3 cellular contexts compared by ENCODE assay signal in genomic region chr17:40510328-40510648, GRCh38.
TF ChIP-seq lines count a peak whose summit lies in the region.

No MANE protein-coding gene starts in this region.

TF ChIP-seq in A549, 52 proteins besides CTCF, POLR2A, EP300 and RAD21 (continued from another document and continues in another):
- TF ChIP-seq TP53 (CRISPR knock-in tag; IDR thresholded peaks at IDR 0.05): no peak
- no peak for TF ChIP-seq HEYL (CRISPR knock-in tag; IDR thresholded peaks at IDR 0.05)
- TF ChIP-seq RFX5 (IDR thresholded peaks at IDR 0.05): no peak
- peak; percentile 79; the same call in 1 of the 2 replicates for TF ChIP-seq FOXS1 (CRISPR knock-in tag; IDR thresholded peaks at IDR 0.05)
- no peak for TF ChIP-seq EHMT2 (IDR thresholded peaks at IDR 0.05; ENCODE audit: low read depth)
- TF ChIP-seq SREBF2 (IDR thresholded peaks at IDR 0.05): no peak
- TF ChIP-seq HDAC2 (IDR thresholded peaks at IDR 0.05): no peak
- TF ChIP-seq ZC3H11A (IDR thresholded peaks at IDR 0.05): no peak
- TF ChIP-seq JUNB (IDR thresholded peaks at IDR 0.05): peak; percentile 88
- 0 out of 2 replicates have a peak, but pooled peaks have one; percentile 28 for TF ChIP-seq EHF (CRISPR knock-in tag; IDR thresholded peaks at IDR 0.05)
- no peak for TF ChIP-seq ZSCAN20 (CRISPR knock-in tag; IDR thresholded peaks at IDR 0.05)
- no peak for TF ChIP-seq RARB (CRISPR knock-in tag; IDR thresholded peaks at IDR 0.05)
- TF ChIP-seq HOXB5 (CRISPR knock-in tag; IDR thresholded peaks at IDR 0.05): peak; percentile 62; the same call in 1 of the 2 replicates
- peak; percentile 82; the same call in 1 of the 2 replicates for TF ChIP-seq E2F6 (IDR thresholded peaks at IDR 0.05; ENCODE audit: borderline replicate concordance, low read depth)
- TF ChIP-seq GATA3 (IDR thresholded peaks at IDR 0.05; ENCODE audit: borderline replicate concordance): peak; percentile 96
- TF ChIP-seq ELK1 (IDR thresholded peaks at IDR 0.05; ENCODE audit: low read depth, low read length): no peak
- no peak for TF ChIP-seq ZFP36 (IDR thresholded peaks at IDR 0.05; ENCODE audit: borderline replicate concordance, partially characterized antibody)
- TF ChIP-seq CBX2 (IDR thresholded peaks at IDR 0.05; ENCODE audit: borderline replicate concordance, low read depth): no peak
- no peak for TF ChIP-seq MAFK (IDR thresholded peaks at IDR 0.05; ENCODE audit: partially characterized antibody)
- no peak for TF ChIP-seq HMGXB4 (CRISPR knock-in tag; IDR thresholded peaks at IDR 0.05; ENCODE audit: borderline replicate concordance)
- no peak for TF ChIP-seq HES2 (IDR thresholded peaks at IDR 0.05)
- 0 out of 2 replicates have a peak, but pooled peaks have one; percentile 36 for TF ChIP-seq BHLHE40 (IDR thresholded peaks at IDR 0.05; ENCODE audit: low read depth, low read length)
- TF ChIP-seq FOSB (CRISPR knock-in tag; IDR thresholded peaks at IDR 0.05): no peak
- no peak for TF ChIP-seq CHD2 (IDR thresholded peaks at IDR 0.05; ENCODE audit: low read length, partially characterized antibody)
- TF ChIP-seq FOSL2 (IDR thresholded peaks at IDR 0.05): peak; percentile 91
- TF ChIP-seq FOSL2 (CRISPR knock-in tag; IDR thresholded peaks at IDR 0.05): peak; percentile 98
- TF ChIP-seq CBX8 (IDR thresholded peaks at IDR 0.05): no peak

TF ChIP-seq in Ishikawa, 13 proteins besides CTCF, POLR2A, EP300 and RAD21:
- TF ChIP-seq ZBTB7A (IDR thresholded peaks at IDR 0.05; ENCODE audit: low read depth): peak; percentile 78; the same call in 1 of the 2 replicates
- peak; percentile 93 for TF ChIP-seq MAX (IDR thresholded peaks at IDR 0.05)
- TF ChIP-seq FOXM1 (IDR thresholded peaks at IDR 0.05; ENCODE audit: borderline replicate concordance, low read depth): peak; percentile 88
- no peak for TF ChIP-seq CREB1 (IDR thresholded peaks at IDR 0.05; ENCODE audit: low read depth)
- TF ChIP-seq CEBPB (IDR thresholded peaks at IDR 0.05): peak; percentile 52; the same call in 1 of the 2 replicates
- TF ChIP-seq REST (IDR thresholded peaks at IDR 0.05; ENCODE audit: low read depth): no peak
- TF ChIP-seq TAF1 (IDR thresholded peaks at IDR 0.05; ENCODE audit: low read depth): no peak
- TF ChIP-seq USF1 (IDR thresholded peaks at IDR 0.05): peak; percentile 51; the same call in 1 of the 2 replicates
- no peak for TF ChIP-seq EGR1 (IDR thresholded peaks at IDR 0.05)
- peak; percentile 71 for TF ChIP-seq YY1 (IDR thresholded peaks at IDR 0.05; ENCODE audit: low read depth)
- TF ChIP-seq TEAD4 (IDR thresholded peaks at IDR 0.05): peak; percentile 90
- peak; percentile 97 for TF ChIP-seq TCF12 (IDR thresholded peaks at IDR 0.05; ENCODE audit: low read depth)
- TF ChIP-seq NFIC (IDR thresholded peaks at IDR 0.05): peak; percentile 99

TF ChIP-seq in HepG2, 621 proteins besides CTCF, POLR2A, EP300 and RAD21 (continued from another document and continues in another):
- TF ChIP-seq SAP130 (CRISPR knock-in tag; IDR thresholded peaks at IDR 0.05; ENCODE audit: low read depth): 0 out of 2 replicates have a peak, but pooled peaks have one; percentile 9
- TF ChIP-seq ARHGAP35 (CRISPR knock-in tag; IDR thresholded peaks at IDR 0.05; ENCODE audit: borderline replicate concordance): no peak
- TF ChIP-seq ZNF788 (CRISPR knock-in tag; IDR thresholded peaks at IDR 0.05; ENCODE audit: borderline replicate concordance): 0 out of 2 replicates have a peak, but pooled peaks have one; percentile 28
- peak; percentile 43; the same call in 1 of the 2 replicates for TF ChIP-seq ZNF768 (CRISPR knock-in tag; IDR thresholded peaks at IDR 0.05)
- TF ChIP-seq HMG20A (CRISPR knock-in tag; IDR thresholded peaks at IDR 0.05; ENCODE audit: borderline replicate concordance): no peak
- TF ChIP-seq ZNF12 (CRISPR knock-in tag; IDR thresholded peaks at IDR 0.05): peak; percentile 0; the same call in 1 of the 2 replicates
- no peak for TF ChIP-seq KIAA2018 (CRISPR knock-in tag; IDR thresholded peaks at IDR 0.05; ENCODE audit: borderline replicate concordance)
- no peak for TF ChIP-seq ZNF280B (CRISPR knock-in tag; IDR thresholded peaks at IDR 0.05; ENCODE audit: borderline replicate concordance)
- TF ChIP-seq ADNP (CRISPR knock-in tag; IDR thresholded peaks at IDR 0.05): no peak
- peak; percentile 60; the same call in 1 of the 2 replicates for TF ChIP-seq ZNF644 (CRISPR knock-in tag; IDR thresholded peaks at IDR 0.05; ENCODE audit: low read depth)
- 0 out of 2 replicates have a peak, but pooled peaks have one; percentile 53 for TF ChIP-seq REXO4 (CRISPR knock-in tag; IDR thresholded peaks at IDR 0.05; ENCODE audit: borderline replicate concordance)
- TF ChIP-seq MTERF4 (CRISPR knock-in tag; IDR thresholded peaks at IDR 0.05): no peak
- TF ChIP-seq MEF2D (CRISPR knock-in tag; IDR thresholded peaks at IDR 0.05): no peak
- TF ChIP-seq PTBP1 (IDR thresholded peaks at IDR 0.05; ENCODE audit: low read depth, low read length, poor library complexity, severe bottlenecking): no peak
- no peak for TF ChIP-seq ASH2L (IDR thresholded peaks at IDR 0.05; ENCODE audit: insufficient read length, low read depth, low read length)
- TF ChIP-seq ZBTB33 (CRISPR knock-in tag; IDR thresholded peaks at IDR 0.05): 0 out of 2 replicates have a peak, but pooled peaks have one; percentile 33
- no peak for TF ChIP-seq NKX3-1 (CRISPR knock-in tag; IDR thresholded peaks at IDR 0.05)
- peak; percentile 56 for TF ChIP-seq ZNF687 (CRISPR knock-in tag; IDR thresholded peaks at IDR 0.05)
- peak; percentile 78 for TF ChIP-seq FOSL2 (CRISPR knock-in tag; IDR thresholded peaks at IDR 0.05)
- TF ChIP-seq FOXA1 (IDR thresholded peaks at IDR 0.05): no peak
- peak; percentile 20; the same call in 1 of the 2 replicates for TF ChIP-seq FOXA1 (CRISPR knock-in tag; IDR thresholded peaks at IDR 0.05)
- TF ChIP-seq EED (CRISPR knock-in tag; IDR thresholded peaks at IDR 0.05): no peak
- TF ChIP-seq KDM2A (CRISPR knock-in tag; IDR thresholded peaks at IDR 0.05; ENCODE audit: borderline replicate concordance, low read depth): peak; percentile 26; the same call in 1 of the 2 replicates
- 0 out of 2 replicates have a peak, but pooled peaks have one; percentile 41 for TF ChIP-seq BRD4 (CRISPR knock-in tag; IDR thresholded peaks at IDR 0.05)
- no peak for TF ChIP-seq ZFP41 (CRISPR knock-in tag; IDR thresholded peaks at IDR 0.05; ENCODE audit: borderline replicate concordance)
- TF ChIP-seq TBX2 (CRISPR knock-in tag; IDR thresholded peaks at IDR 0.05; ENCODE audit: borderline replicate concordance): no peak
